ENCODE assay signal across 29 cellular contexts in genomic region chr15:66675456-66675855, GRCh38. TPM values are rescaled to one million over a fixed set of nuclear protein-coding genes. Genes with fewer than 3 reads are reported as not detected.
DNase-seq lines count a peak whose midpoint lies in the region; ATAC-seq and TF ChIP-seq lines count a peak whose summit lies in the region.
"Had no signal": no experiment of that assay in that cellular context is flagged by ENCODE, and none has a peak within 500 bp of the region (broad histone marks: within the 10 kb centered on the region; RNA-seq: fewer than 3 reads in every experiment).

No MANE protein-coding gene starts in this region.

- TF ChIP-seq POLR2A in NB4 (IDR thresholded peaks at IDR 0.05; ENCODE audit: extremely low read depth, insufficient read length): no peak

- POLR2A ChIA-PET in activated naive CD8-positive, alpha-beta T cell treated with anti-CD3 and anti-CD28 coated beads, Interleukin-2, amount 10 ng/mL, durations not matched to agents 7 days and 5 days (lab: Charles Lee): no interaction called here

- TF ChIP-seq CTCF in NB4 (IDR thresholded peaks at IDR 0.05; ENCODE audit: low read depth, low read length): no peak

- no peaks in the 10 kb centered on the region for H3K9me3 Mint-ChIP-seq in activated naive CD8-positive, alpha-beta T cell treated with anti-CD3 and anti-CD28 coated beads, Interleukin-2, amount 10 ng/mL, durations not matched to agents 7 days and 5 days
- no peaks in the 10 kb centered on the region for H3K9me3 Mint-ChIP-seq in activated naive CD8-positive, alpha-beta T cell treated with anti-CD3 and anti-CD28 coated beads, Interleukin-2, amount 50 U/mL, for 24 hours
- H3K9me3 Mint-ChIP-seq in stimulated activated effector memory CD8-positive, alpha-beta T cell treated with anti-CD3 and anti-CD28 coated beads, Interleukin-12 subunit alpha, Interleukin-12 subunit beta, amount 100 ng/mL, for 72 hours: no peaks in the 10 kb centered on the region
- H3K9me3 Mint-ChIP-seq: activated T-cell treated with anti-CD3 and anti-CD28 coated beads, Interleukin-2, amount 50 U/mL, for 72 hours; IgD-negative memory B cell had no signal

- no peak overlapping the region for H3K4me3 ChIP-seq in NB4 (ENCODE audit: low read depth, low read length)
- H3K4me3 ChIP-seq: coronary artery, hepatocyte, prostate gland, uterus had no signal

- H3K27me3 Mint-ChIP-seq in activated naive CD8-positive, alpha-beta T cell treated with anti-CD3 and anti-CD28 coated beads, Interleukin-2, amount 10 ng/mL, durations not matched to agents 7 days and 5 days: no peaks in the 10 kb centered on the region
- H3K27me3 Mint-ChIP-seq in activated naive CD8-positive, alpha-beta T cell treated with anti-CD3 and anti-CD28 coated beads, Interleukin-2, amount 50 U/mL, for 24 hours: no peaks in the 10 kb centered on the region
- H3K27me3 Mint-ChIP-seq: activated naive CD8-positive, alpha-beta T cell; T-helper 17 cell had no signal

- no peak for DNase-seq in activated naive CD8-positive, alpha-beta T cell treated with anti-CD3 and anti-CD28 coated beads, Interleukin-2, amount 10 ng/mL, durations not matched to agents 7 days and 5 days
- no peak for DNase-seq in activated naive CD8-positive, alpha-beta T cell treated with anti-CD3 and anti-CD28 coated beads, Interleukin-2, amount 50 U/mL, for 24 hours
- DNase-seq in NB4 (ENCODE audit: low read depth) (peak; percentile 65), medulla oblongata (ENCODE audit: extremely low spot score) (peak; percentile 10), islet precursor cell (no peak), NCI-H774 (lab: John Stamatoyannopoulos, UW) (no peak)
- no peak for DNase-seq in stimulated activated effector memory CD8-positive, alpha-beta T cell treated with anti-CD3 and anti-CD28 coated beads, Interleukin-12 subunit alpha, Interleukin-12 subunit beta, amount 100 ng/mL, for 72 hours (ENCODE audit: low spot score in 2 of 2)
- DNase-seq: activated CD8-positive, alpha-beta memory T cell treated with anti-CD3 and anti-CD28 coated beads for 24 hours; activated T-cell treated with anti-CD3 and anti-CD28 coated beads, Interleukin-2, amount 50 U/mL, for 72 hours; DMS79 treated with DMSO at 0.1 percent for 48 hours; kidney; mammary epithelial cell; NCI-H1092 treated with DMSO at 0.1 percent for 48 hours; NCI-H524; nephron progenitor cell; SHP77; small intestine; stimulated activated CD4-positive, alpha-beta T cell treated with anti-CD3 and anti-CD28 coated beads, Interleukin-4, amount 100 ng/mL, for 4 hours; substantia nigra; T-helper 17 cell; uterus had no signal

- H3K4me3 Mint-ChIP-seq in activated naive CD8-positive, alpha-beta T cell treated with anti-CD3 and anti-CD28 coated beads, Interleukin-2, amount 10 ng/mL, durations not matched to agents 7 days and 5 days: no peak overlapping the region
- no peak overlapping the region for H3K4me3 Mint-ChIP-seq in activated naive CD8-positive, alpha-beta T cell treated with anti-CD3 and anti-CD28 coated beads, Interleukin-2, amount 50 U/mL, for 24 hours
- no peak overlapping the region for H3K4me3 Mint-ChIP-seq in stimulated activated effector memory CD8-positive, alpha-beta T cell treated with anti-CD3 and anti-CD28 coated beads, Interleukin-12 subunit alpha, Interleukin-12 subunit beta, amount 100 ng/mL, for 72 hours
- H3K4me3 Mint-ChIP-seq: activated naive CD8-positive, alpha-beta T cell; activated T-cell treated with anti-CD3 and anti-CD28 coated beads, Interleukin-2, amount 50 U/mL, for 72 hours; IgD-negative memory B cell; nephron progenitor cell; T-helper 17 cell; WTC11 had no signal

- H3K27ac Mint-ChIP-seq in activated naive CD8-positive, alpha-beta T cell treated with anti-CD3 and anti-CD28 coated beads, Interleukin-2, amount 10 ng/mL, durations not matched to agents 7 days and 5 days: peak overlapping the region; percentile 72
- no peak overlapping the region for H3K27ac Mint-ChIP-seq in activated naive CD8-positive, alpha-beta T cell treated with anti-CD3 and anti-CD28 coated beads, Interleukin-2, amount 50 U/mL, for 24 hours
- peak overlapping the region; percentile 50 for H3K27ac Mint-ChIP-seq in stimulated activated effector memory CD8-positive, alpha-beta T cell treated with anti-CD3 and anti-CD28 coated beads, Interleukin-12 subunit alpha, Interleukin-12 subunit beta, amount 100 ng/mL, for 72 hours
- H3K27ac Mint-ChIP-seq: activated naive CD8-positive, alpha-beta T cell; activated T-cell treated with anti-CD3 and anti-CD28 coated beads, Interleukin-2, amount 50 U/mL, for 72 hours; T-helper 17 cell; WTC11 had no signal

- H3K36me3 Mint-ChIP-seq in activated naive CD8-positive, alpha-beta T cell treated with anti-CD3 and anti-CD28 coated beads, Interleukin-2, amount 10 ng/mL, durations not matched to agents 7 days and 5 days: no peaks in the 10 kb centered on the region
- H3K36me3 Mint-ChIP-seq in activated naive CD8-positive, alpha-beta T cell treated with anti-CD3 and anti-CD28 coated beads, Interleukin-2, amount 50 U/mL, for 24 hours (ENCODE audit: low read depth): no peaks in the 10 kb centered on the region
- no peaks in the 10 kb centered on the region for H3K36me3 Mint-ChIP-seq in stimulated activated effector memory CD8-positive, alpha-beta T cell treated with anti-CD3 and anti-CD28 coated beads, Interleukin-12 subunit alpha, Interleukin-12 subunit beta, amount 100 ng/mL, for 72 hours
- H3K36me3 Mint-ChIP-seq: activated naive CD8-positive, alpha-beta T cell; brain; IgD-negative memory B cell; WTC11 had no signal

- peaks cover 12% of the 10 kb centered on the region for H3K4me1 Mint-ChIP-seq in activated naive CD8-positive, alpha-beta T cell treated with anti-CD3 and anti-CD28 coated beads, Interleukin-2, amount 10 ng/mL, durations not matched to agents 7 days and 5 days
- peaks cover 9% of the 10 kb centered on the region for H3K4me1 Mint-ChIP-seq in activated naive CD8-positive, alpha-beta T cell treated with anti-CD3 and anti-CD28 coated beads, Interleukin-2, amount 50 U/mL, for 24 hours
- H3K4me1 Mint-ChIP-seq in stimulated activated effector memory CD8-positive, alpha-beta T cell treated with anti-CD3 and anti-CD28 coated beads, Interleukin-12 subunit alpha, Interleukin-12 subunit beta, amount 100 ng/mL, for 72 hours: peaks cover 6% of the 10 kb centered on the region

- no peak for ATAC-seq in activated naive CD8-positive, alpha-beta T cell treated with anti-CD3 and anti-CD28 coated beads, Interleukin-2, amount 10 ng/mL, durations not matched to agents 7 days and 5 days (ENCODE audit: low read depth)
- ATAC-seq in activated naive CD8-positive, alpha-beta T cell treated with anti-CD3 and anti-CD28 coated beads, Interleukin-2, amount 50 U/mL, for 24 hours: no peak
- no peak for ATAC-seq in stimulated activated effector memory CD8-positive, alpha-beta T cell treated with anti-CD3 and anti-CD28 coated beads, Interleukin-12 subunit alpha, Interleukin-12 subunit beta, amount 100 ng/mL, for 72 hours
- ATAC-seq in HG03378 (IDR thresholded peaks at IDR 0.05; ENCODE audit: unreplicated experiment): no peak
- ATAC-seq: activated T-cell treated with anti-CD3 and anti-CD28 coated beads, Interleukin-2, amount 50 U/mL, for 72 hours; T-helper 17 cell; WTC11 had no signal

RNA-seq across cellular contexts. Expression of gene SMAD6, which starts 26.6 kb away (rescaled TPM):
- under 1 TPM; 0.91 to 0.94 TPM for total RNA-seq in activated naive CD8-positive, alpha-beta T cell treated with anti-CD3 and anti-CD28 coated beads, Interleukin-2, amount 10 ng/mL, durations not matched to agents 7 days and 5 days

Comparison
In these comparisons a context has a peak if more than half of its experiments do, and no peak if none do; other contexts are left out.
1. DNase-seq: peak in NB4 (single experiment) and medulla oblongata (single experiment); none in activated naive CD8-positive, alpha-beta T cell treated with anti-CD3 and anti-CD28 coated beads, Interleukin-2, amount 10 ng/mL, durations not matched to agents 7 days and 5 days (single experiment), activated naive CD8-positive, alpha-beta T cell treated with anti-CD3 and anti-CD28 coated beads, Interleukin-2, amount 50 U/mL, for 24 hours (single experiment), stimulated activated effector memory CD8-positive, alpha-beta T cell treated with anti-CD3 and anti-CD28 coated beads, Interleukin-12 subunit alpha, Interleukin-12 subunit beta, amount 100 ng/mL, for 72 hours (0 of 2), islet precursor cell (single experiment) and NCI-H774 (single experiment).